15 cellular contexts compared by ENCODE assay signal in the genomic region with DNA sequence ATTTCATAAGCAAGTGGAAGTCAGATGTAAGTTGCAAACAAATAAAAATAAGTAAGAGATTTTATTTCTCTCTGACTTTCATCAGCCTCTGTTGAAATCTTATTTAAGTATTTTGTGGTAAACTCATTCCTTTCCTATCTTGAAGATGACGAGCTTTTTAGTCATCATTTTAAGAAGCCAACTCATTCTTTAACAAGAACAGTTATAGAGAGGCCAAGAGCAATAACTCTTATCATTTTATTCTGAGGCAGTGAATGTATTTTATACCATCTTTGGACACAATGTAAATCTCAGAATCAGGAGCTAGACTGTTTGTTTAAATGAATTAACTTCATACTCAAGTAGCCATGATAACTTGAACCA.
DNase-seq lines count a peak whose midpoint lies in the region; ATAC-seq and TF ChIP-seq lines count a peak whose summit lies in the region.
"Had no signal": no experiment of that assay in that cellular context is flagged by ENCODE, and none has a peak within 500 bp of the region (broad histone marks: within the 10 kb centered on the region; RNA-seq: fewer than 3 reads in every experiment).

No MANE protein-coding gene starts in this region.

- H4K8ac ChIP-seq in H9 (replicated peaks; ENCODE audit: insufficient read length, low read depth, low read length), result no peak overlapping the region

- no peaks in the 10 kb centered on the region for H3K9me3 ChIP-seq in H9 (ENCODE audit: control insufficient read depth, low read depth, low read length)
- no peaks in the 10 kb centered on the region for H3K9me3 ChIP-seq in colonic mucosa
- H3K9me3 ChIP-seq: BLaER1 had no signal

- no peak overlapping the region for H4K91ac ChIP-seq in H9 (ENCODE audit: insufficient read length, low read depth, low read length)

- H3K56ac ChIP-seq in H9 (ENCODE audit: insufficient read length, low read depth, low read length), result no peak overlapping the region

- no peaks in the 10 kb centered on the region for H3K4me1 Mint-ChIP-seq in H9

- no CpG with 5 or more reads among the region's 1 CpG for WGBS in H9 (ENCODE audit: extremely low coverage, insufficient read length, low lambda C conversion rate)

- no peak overlapping the region for H3K18ac ChIP-seq in H9 (ENCODE audit: insufficient read length, low read depth, low read length)

- TF ChIP-seq CTCF in HFF-Myc (IDR thresholded peaks at IDR 0.05; ENCODE audit: low read depth, low read length, missing control alignments) (no peak), H9 (conservative IDR thresholded peaks at IDR 0.05) (no peak), colonic mucosa (IDR thresholded peaks at IDR 0.05) (no peak)

- H2BK15ac ChIP-seq in H9 (ENCODE audit: low read depth, low read length), result no peak overlapping the region

- ATAC-seq in sciatic nerve (no peak), GM18867 (IDR thresholded peaks at IDR 0.05; ENCODE audit: unreplicated experiment) (no peak)
- ATAC-seq: left colon had no signal

- H3K14ac ChIP-seq in H9 (ENCODE audit: insufficient read depth, low read length), result no peak overlapping the region

- DNase-seq in A172 (ENCODE audit: low spot score) (peak; percentile 90), HFF-Myc (ENCODE audit: extremely low read depth, low read depth) (peak; percentile 29), astrocyte of the hippocampus (ENCODE audit: low read depth, low spot score) (peak; percentile 61), kidney tubule cell (ENCODE audit: low spot score) (peak; percentile 7), H9 (no peak), sciatic nerve (ENCODE audit: low spot score) (no peak), colonic mucosa (no peak)
- DNase-seq: activated CD4-positive, alpha-beta T cell treated with anti-CD3 and anti-CD28 coated beads, Interleukin-2, amount 50 U/mL, for 48 hours; activated naive CD8-positive, alpha-beta T cell treated with anti-CD3 and anti-CD28 coated beads, Interleukin-2, amount 10 ng/mL, durations not matched to agents 7 days and 5 days; left colon; NCI-H1105 treated with DMSO at 0.1 percent for 48 hours; NCI-H748 treated with DMSO at 0.1 percent for 48 hours; occipital lobe had no signal

- H3K9me3 Mint-ChIP-seq in H9, result no peaks in the 10 kb centered on the region

- H3K4me3 ChIP-seq in HFF-Myc (replicated peaks; ENCODE audit: low read depth, low read length) (no peak overlapping the region), colonic mucosa (no peak overlapping the region)
- H3K4me3 ChIP-seq: BLaER1 had no signal

- H2BK5ac ChIP-seq in H9 (ENCODE audit: insufficient read length, low read length), result no peak overlapping the region

- no peak overlapping the region for H3T11ph ChIP-seq in H9 (ENCODE audit: low read length)

- H3K23me2 ChIP-seq in H9 (ENCODE audit: insufficient read length, low read depth, low read length, poor library complexity, severe bottlenecking), result no peaks in the 10 kb centered on the region

- H3K79me1 ChIP-seq in H9 (ENCODE audit: insufficient read depth, low read depth, low read length, poor library complexity, severe bottlenecking), result no peaks in the 10 kb centered on the region

- no peaks in the 10 kb centered on the region for H3K36me3 ChIP-seq in colonic mucosa
- H3K36me3 ChIP-seq: BLaER1 had no signal

- intact Hi-C loops in sciatic nerve (cut with DNase I), result no loop called here
- intact Hi-C loops in colonic mucosa (cut with DNase I), result no loop called here

- no peaks in the 10 kb centered on the region; a peak in 1 of 7 replicates for H3K36me3 Mint-ChIP-seq in H9 (ENCODE audit: insufficient read depth in 1 of 3, low read depth in 3 of 3)
- H3K36me3 Mint-ChIP-seq: activated naive CD8-positive, alpha-beta T cell treated with anti-CD3 and anti-CD28 coated beads, Interleukin-2, amount 10 ng/mL, durations not matched to agents 7 days and 5 days had no signal

- H3K27me3 ChIP-seq in H9 (ENCODE audit: insufficient read depth, low read length), result no peaks in the 10 kb centered on the region
- no peaks in the 10 kb centered on the region for H3K27me3 ChIP-seq in colonic mucosa
- H3K27me3 ChIP-seq: BLaER1 had no signal

- H3K4me2 ChIP-seq in H9 (ENCODE audit: insufficient read depth, insufficient read length, low read length), result no peak overlapping the region
- H3K4me2 ChIP-seq: BLaER1 had no signal

- no peaks in the 10 kb centered on the region for H4K20me1 ChIP-seq in H9 (ENCODE audit: control insufficient read depth, insufficient read depth, insufficient read length)
- H4K20me1 ChIP-seq: BLaER1 had no signal

- no peak overlapping the region for H2AK5ac ChIP-seq in H9 (ENCODE audit: insufficient read length, low read length)

- no peak overlapping the region for H4K5ac ChIP-seq in H9 (ENCODE audit: insufficient read length, low read depth, low read length)

- no peak overlapping the region for H3K27ac Mint-ChIP-seq in H9
- H3K27ac Mint-ChIP-seq: activated naive CD8-positive, alpha-beta T cell treated with anti-CD3 and anti-CD28 coated beads, Interleukin-2, amount 10 ng/mL, durations not matched to agents 7 days and 5 days had no signal

- H3K9ac ChIP-seq in H9 (ENCODE audit: extremely low read depth, insufficient read length, low read length) (no peak overlapping the region), colonic mucosa (ENCODE audit: low read depth in 2 of 2, low read length in 2 of 2) (no peak overlapping the region)
- H3K9ac ChIP-seq: BLaER1 had no signal

- H2BK120ac ChIP-seq in H9 (ENCODE audit: low read depth, low read length, poor library complexity, severe bottlenecking), result no peak overlapping the region

- no peaks in the 10 kb centered on the region for H3K79me2 ChIP-seq in H9 (ENCODE audit: insufficient read depth, low read length)

- H3K23ac ChIP-seq in H9 (ENCODE audit: insufficient read length, low read depth, low read length), result no peak overlapping the region

- H3K27me3 Mint-ChIP-seq in H9 (ENCODE audit: low read depth), result no peaks in the 10 kb centered on the region

- H3K4me1 ChIP-seq in H9 (ENCODE audit: insufficient read depth, low read length) (no peaks in the 10 kb centered on the region), colonic mucosa (no peaks in the 10 kb centered on the region)
- H3K4me1 ChIP-seq: BLaER1 had no signal

- no peak overlapping the region for H3K4me3 Mint-ChIP-seq in H9
- H3K4me3 Mint-ChIP-seq: activated naive CD8-positive, alpha-beta T cell treated with anti-CD3 and anti-CD28 coated beads, Interleukin-2, amount 10 ng/mL, durations not matched to agents 7 days and 5 days had no signal

- H2BK12ac ChIP-seq in H9 (ENCODE audit: insufficient read length, low read depth, low read length), result no peak overlapping the region

- no peak overlapping the region for H3K27ac ChIP-seq in H9 (ENCODE audit: insufficient read length, low read depth, low read length)
- H3K27ac ChIP-seq in colonic mucosa, result no peak overlapping the region
- H3K27ac ChIP-seq: BLaER1 had no signal

- H2BK20ac ChIP-seq in H9 (ENCODE audit: low read depth, low read length, poor library complexity, severe bottlenecking), result no peak overlapping the region

- H3K4ac ChIP-seq in H9 (ENCODE audit: low read depth, low read length), result no peak overlapping the region

- no peak overlapping the region for H2AFZ ChIP-seq in H9 (ENCODE audit: low read length)

Comparison
In these comparisons a context has a peak if more than half of its experiments do, and no peak if none do; other contexts are left out.
1. DNase-seq: peak in A172 (single experiment), HFF-Myc (single experiment), astrocyte of the hippocampus (single experiment) and kidney tubule cell (single experiment); none in H9 (single experiment), sciatic nerve (single experiment) and colonic mucosa (single experiment).